1 cellular context compared by ENCODE assay signal in genomic region chr22:49754674-49755590, GRCh38.
TF ChIP-seq lines count a peak whose summit lies in the region.

No MANE protein-coding gene starts in this region.

TF ChIP-seq in GM23338, 12 proteins besides CTCF, POLR2A, EP300 and RAD21:
- TF ChIP-seq ZNF462 (CRISPR knock-in tag; IDR thresholded peaks at IDR 0.05) = no peak
- no peak for TF ChIP-seq POLR2AphosphoS5 (IDR thresholded peaks at IDR 0.05; ENCODE audit: low read depth)
- TF ChIP-seq EZH2phosphoT487 (IDR thresholded peaks at IDR 0.05; ENCODE audit: unreplicated experiment) = no peak
- TF ChIP-seq NANOG (IDR thresholded peaks at IDR 0.05; ENCODE audit: borderline replicate concordance) = no peak
- no peak for TF ChIP-seq ZNF331 (CRISPR knock-in tag; IDR thresholded peaks at IDR 0.05; ENCODE audit: low read depth)
- TF ChIP-seq STAT1 (IDR thresholded peaks at IDR 0.05; ENCODE audit: unreplicated experiment) = no peak
- TF ChIP-seq CREB1 (CRISPR knock-in tag; IDR thresholded peaks at IDR 0.05; ENCODE audit: low read depth) = no peak
